In the genomic region with DNA sequence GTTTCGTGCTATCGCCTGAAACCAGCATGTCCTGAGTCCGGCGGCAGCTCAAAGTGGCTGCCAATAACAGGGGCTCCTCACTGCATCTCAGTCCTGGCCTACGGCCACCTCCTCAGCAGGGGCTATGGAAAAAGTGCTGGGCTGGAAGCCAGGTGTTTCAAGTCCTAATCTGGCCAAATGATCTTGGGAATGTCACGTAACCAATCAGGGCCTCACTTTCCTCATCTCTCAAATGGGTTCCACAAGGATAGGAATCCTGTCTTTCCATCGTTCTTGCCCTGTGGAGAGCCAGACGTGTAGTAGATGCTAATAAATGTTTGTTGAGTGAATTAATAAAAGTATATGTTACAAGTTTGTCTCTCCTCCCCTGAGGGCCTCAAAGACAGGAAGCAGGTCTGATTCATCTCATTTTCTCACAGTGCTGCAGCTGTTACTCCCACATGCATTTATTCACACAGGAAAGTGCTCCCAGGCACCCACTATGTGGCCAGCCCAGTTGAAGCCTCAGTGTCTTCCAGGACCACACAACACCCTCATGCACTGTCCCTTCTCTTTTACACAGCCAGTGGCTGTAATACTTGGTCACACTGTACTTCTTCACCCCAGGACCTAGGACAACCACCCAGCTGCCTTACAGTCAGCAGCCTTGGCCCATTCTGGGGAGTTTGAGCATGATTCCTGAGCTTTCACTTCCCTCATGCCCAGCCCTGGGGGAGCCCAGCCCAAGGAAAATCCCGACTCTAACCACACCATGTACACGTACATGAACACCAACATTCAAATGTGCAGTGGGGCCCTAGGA, we compare ENCODE assay signal across 9 cellular contexts. TPM values are rescaled to one million over a fixed set of nuclear protein-coding genes. Genes with fewer than 3 reads are reported as not detected.
A peak's percentile ranks its signal among the peaks of the same experiment; 100 is the strongest.
DNase-seq lines count a peak whose midpoint lies in the region; ATAC-seq, FAIRE-seq and TF ChIP-seq lines count a peak whose summit lies in the region.
"Had no signal": no experiment of that assay in that cellular context is flagged by ENCODE, and none has a peak within 500 bp of the region (broad histone marks: within the 10 kb centered on the region; RNA-seq: fewer than 3 reads in every experiment).

No MANE protein-coding gene starts in this region.

- no peak for FAIRE-seq in HTR-8/SVneo (lab: Jason Lieb, UNC)

- no peaks in the 10 kb centered on the region for H3K36me3 ChIP-seq in transverse colon
- H3K36me3 ChIP-seq: BLaER1 had no signal

- WGBS in transverse colon (ENCODE audit: low coverage in 1 of 2), 2 donors = 73% methylated on average over 10 of the region's 10 CpGs; no CpG with 5 or more reads in 1 of the 2 donors

- no peak overlapping the region for H3K4me3 ChIP-seq in foreskin fibroblast (ENCODE audit: low read depth in 1 of 2, low read length in 2 of 2)
- H3K4me3 ChIP-seq in transverse colon = no peak overlapping the region
- H3K4me3 ChIP-seq: BLaER1 had no signal

- peaks cover 0 to 12% (median 0%) of the 10 kb centered on the region in 4 donors for H3K4me1 ChIP-seq in transverse colon

- CTCF ChIA-PET in activated naive CD4-positive, alpha-beta T cell treated with anti-CD3 and anti-CD28 coated beads, Interleukin-2, amount 10 ng/mL, durations not matched to agents 7 days and 5 days (lab: Charles Lee) = no interaction called here

- TF ChIP-seq POLR2A in transverse colon (IDR thresholded peaks at IDR 0.05) = no peak

- peaks cover 8% of the 10 kb centered on the region for H3K27me3 ChIP-seq in transverse colon

- ATAC-seq in activated naive CD4-positive, alpha-beta T cell treated with anti-CD3 and anti-CD28 coated beads, Interleukin-2, amount 50 U/mL, for 72 hours = peak; percentile 34 to 76
- ATAC-seq in HG03521 (IDR thresholded peaks at IDR 0.05; ENCODE audit: unreplicated experiment) = no peak

- intact Hi-C loops in transverse colon (cut with DNase I; ENCODE audit: low total_unique reads) = no loop called here

- DNase-seq in activated naive CD4-positive, alpha-beta T cell treated with anti-CD3 and anti-CD28 coated beads, Interleukin-2, amount 50 U/mL, for 72 hours (ENCODE audit: low spot score in 2 of 2) = no peak
- no peak for DNase-seq in activated naive CD4-positive, alpha-beta T cell treated with anti-CD3 and anti-CD28 coated beads, Interleukin-2, amount 10 ng/mL, durations not matched to agents 7 days and 5 days
- DNase-seq in HTR-8/SVneo (ENCODE audit: insufficient read length, low spot score) (peak; percentile 31), foreskin fibroblast (peak; percentile 1 to 18), transverse colon (no peak), SIG-M5 treated with dmso at 0.1 percent for 504 hours (lab: John Stamatoyannopoulos, UW; ENCODE audit: unreplicated experiment) (no peak), NCI-H524 treated with DMSO at 0.1 percent for 48 hours (lab: John Stamatoyannopoulos, UW) (no peak)

- no peaks in the 10 kb centered on the region for H3K9me3 Mint-ChIP-seq in activated naive CD4-positive, alpha-beta T cell treated with anti-CD3 and anti-CD28 coated beads, Interleukin-2, amount 50 U/mL, for 72 hours
- H3K9me3 Mint-ChIP-seq in activated naive CD4-positive, alpha-beta T cell treated with anti-CD3 and anti-CD28 coated beads, Interleukin-2, amount 10 ng/mL, durations not matched to agents 7 days and 5 days = no peaks in the 10 kb centered on the region

- TF ChIP-seq CTCF in foreskin fibroblast (IDR thresholded peaks at IDR 0.05; ENCODE audit: low read depth, low read length) = no peak
- TF ChIP-seq CTCF in transverse colon (IDR thresholded peaks at IDR 0.05) = no peak

- peak overlapping the region; percentile 29 to 53 for H3K27ac Mint-ChIP-seq in activated naive CD4-positive, alpha-beta T cell treated with anti-CD3 and anti-CD28 coated beads, Interleukin-2, amount 50 U/mL, for 72 hours
- H3K27ac Mint-ChIP-seq in activated naive CD4-positive, alpha-beta T cell treated with anti-CD3 and anti-CD28 coated beads, Interleukin-2, amount 10 ng/mL, durations not matched to agents 7 days and 5 days = no peak overlapping the region

- in situ Hi-C loops in transverse colon (cut with MboI; ENCODE audit: low pct_ligation_motif_present in 1 of 4, low pct_unique_long_range_greater_than_20kb in 1 of 4, low sequenced_read_pairs in 3 of 4) = no loop called here

- no peaks in the 10 kb centered on the region for H3K9me3 ChIP-seq in transverse colon
- H3K9me3 ChIP-seq: BLaER1 had no signal

- H3K4me1 Mint-ChIP-seq in activated naive CD4-positive, alpha-beta T cell treated with anti-CD3 and anti-CD28 coated beads, Interleukin-2, amount 10 ng/mL, durations not matched to agents 7 days and 5 days = no peaks in the 10 kb centered on the region

- H3K27ac ChIP-seq in transverse colon = peak overlapping the region; percentile 3 to 51 (median 31)
- H3K27ac ChIP-seq: BLaER1 had no signal

- H3K36me3 Mint-ChIP-seq in activated naive CD4-positive, alpha-beta T cell treated with anti-CD3 and anti-CD28 coated beads, Interleukin-2, amount 50 U/mL, for 72 hours = no peaks in the 10 kb centered on the region
- no peaks in the 10 kb centered on the region for H3K36me3 Mint-ChIP-seq in activated naive CD4-positive, alpha-beta T cell treated with anti-CD3 and anti-CD28 coated beads, Interleukin-2, amount 10 ng/mL, durations not matched to agents 7 days and 5 days

- no peak for TF ChIP-seq EP300 in transverse colon (IDR thresholded peaks at IDR 0.05; ENCODE audit: low read depth)

- no peak overlapping the region for H3K4me3 Mint-ChIP-seq in activated naive CD4-positive, alpha-beta T cell treated with anti-CD3 and anti-CD28 coated beads, Interleukin-2, amount 10 ng/mL, durations not matched to agents 7 days and 5 days

- peaks cover 9% of the 10 kb centered on the region for H3K27me3 Mint-ChIP-seq in activated naive CD4-positive, alpha-beta T cell treated with anti-CD3 and anti-CD28 coated beads, Interleukin-2, amount 10 ng/mL, durations not matched to agents 7 days and 5 days

RNA-seq across cellular contexts. Expression of a gene that starts 5.0 kb away (rescaled TPM):
- total RNA-seq in activated naive CD4-positive, alpha-beta T cell treated with anti-CD3 and anti-CD28 coated beads, Interleukin-2, amount 50 U/mL, for 72 hours = not detected
- total RNA-seq in transverse colon = 10 to 100 TPM in 1 of 4 donors, 1 to 10 TPM in 3; 4.2 to 13.5 (median 4.5) TPM

Comparison
In these comparisons a context has a peak if more than half of its experiments do, and no peak if none do; other contexts are left out.
1. DNase-seq: peak in HTR-8/SVneo (single experiment) and foreskin fibroblast (2 of 2); none in activated naive CD4-positive, alpha-beta T cell treated with anti-CD3 and anti-CD28 coated beads, Interleukin-2, amount 50 U/mL, for 72 hours (0 of 2), activated naive CD4-positive, alpha-beta T cell treated with anti-CD3 and anti-CD28 coated beads, Interleukin-2, amount 10 ng/mL, durations not matched to agents 7 days and 5 days (single experiment), transverse colon (single experiment), SIG-M5 treated with dmso at 0.1 percent for 504 hours (single experiment) and NCI-H524 treated with DMSO at 0.1 percent for 48 hours (single experiment).
2. RNA of a gene that starts 5.0 kb away (total RNA-seq): 4.2 to 13.5 TPM in transverse colon; not detected in activated naive CD4-positive, alpha-beta T cell treated with anti-CD3 and anti-CD28 coated beads, Interleukin-2, amount 50 U/mL, for 72 hours; every median in the first group is over 4 times any median in the second.